Comparison of ENCODE assay signal across 8 cellular contexts in genomic region chr7:3897430-3898385, GRCh38.
A peak's percentile ranks its signal among the peaks of the same experiment; 100 is the strongest.
DNase-seq lines count a peak whose midpoint lies in the region; ATAC-seq, FAIRE-seq and TF ChIP-seq lines count a peak whose summit lies in the region.

No MANE protein-coding gene starts in this region.

- H3K4me3 Mint-ChIP-seq in activated CD4-positive, alpha-beta T cell treated with anti-CD3 and anti-CD28 coated beads, Interleukin-2, amount 10 ng/mL, durations not matched to agents 7 days and 5 days, result no peak overlapping the region

- no peak overlapping the region for H3K27ac Mint-ChIP-seq in activated CD4-positive, alpha-beta T cell treated with anti-CD3 and anti-CD28 coated beads, Interleukin-2, amount 10 ng/mL, durations not matched to agents 7 days and 5 days

- H3K4me1 Mint-ChIP-seq in activated CD4-positive, alpha-beta T cell treated with anti-CD3 and anti-CD28 coated beads, Interleukin-2, amount 10 ng/mL, durations not matched to agents 7 days and 5 days, result no peaks in the 10 kb centered on the region

- TF ChIP-seq POLR2A in uterus (IDR thresholded peaks at IDR 0.05), result no peak

- H3K27me3 Mint-ChIP-seq in activated CD4-positive, alpha-beta T cell treated with anti-CD3 and anti-CD28 coated beads, Interleukin-2, amount 10 ng/mL, durations not matched to agents 7 days and 5 days, result peaks cover 7% of the 10 kb centered on the region

- TF ChIP-seq CTCF in GM10266 (IDR thresholded peaks at IDR 0.05; ENCODE audit: control insufficient read depth, insufficient read depth, low read depth, missing control alignments), result peak; percentile 65
- TF ChIP-seq CTCF in omental fat pad (IDR thresholded peaks at IDR 0.05), result peak in 2 of 3 donors; percentile 3 to 59
- peak; percentile 48 to 62 (median 54) for TF ChIP-seq CTCF in uterus (IDR thresholded peaks at IDR 0.05)

- H3K4me1 ChIP-seq in uterus, result no peaks in the 10 kb centered on the region

- CTCF ChIA-PET in activated CD4-positive, alpha-beta T cell treated with anti-CD3 and anti-CD28 coated beads, Interleukin-2, amount 10 ng/mL, durations not matched to agents 7 days and 5 days (lab: Charles Lee), result no interaction called here

- H3K27me3 ChIP-seq in uterus, result no peaks in the 10 kb centered on the region

- ATAC-seq in esophagus mucosa (peak; percentile 42), omental fat pad (ENCODE audit: low FRiP score) (no peak), GM21423 (IDR thresholded peaks at IDR 0.05; ENCODE audit: unreplicated experiment) (no peak)

- H3K4me3 ChIP-seq in uterus, result no peak overlapping the region

- peak; percentile 26 for DNase-seq in GM10266 (ENCODE audit: extremely low spot score)
- DNase-seq in NCI-H1105 treated with DMSO at 0.1 percent for 48 hours (lab: John Stamatoyannopoulos, UW), result peak; percentile 24
- DNase-seq in activated CD4-positive, alpha-beta T cell treated with anti-CD3 and anti-CD28 coated beads, Interleukin-2, amount 10 ng/mL, durations not matched to agents 7 days and 5 days, result peak; percentile 54
- DNase-seq in omental fat pad (ENCODE audit: low spot score), result no peak
- DNase-seq in uterus, result peak in 1 of 2 donors; percentile 29

- no peaks in the 10 kb centered on the region for H3K36me3 Mint-ChIP-seq in activated CD4-positive, alpha-beta T cell treated with anti-CD3 and anti-CD28 coated beads, Interleukin-2, amount 10 ng/mL, durations not matched to agents 7 days and 5 days (ENCODE audit: low read depth)

- H3K9me3 ChIP-seq in uterus, result no peaks in the 10 kb centered on the region

- no peaks in the 10 kb centered on the region for H3K9me3 Mint-ChIP-seq in activated CD4-positive, alpha-beta T cell treated with anti-CD3 and anti-CD28 coated beads, Interleukin-2, amount 10 ng/mL, durations not matched to agents 7 days and 5 days

- peak; percentile 89 for FAIRE-seq in A204.1 (lab: Jason Lieb, UNC)

- H3K27ac ChIP-seq in uterus, result no peak overlapping the region

- POLR2A ChIA-PET in activated CD4-positive, alpha-beta T cell treated with anti-CD3 and anti-CD28 coated beads, Interleukin-2, amount 10 ng/mL, durations not matched to agents 7 days and 5 days (lab: Charles Lee), result no interaction called here

- H3K36me3 ChIP-seq in uterus, result no peaks in the 10 kb centered on the region

- intact Hi-C loops in uterus (cut with DNase I; ENCODE audit: low total_unique reads), result no loop called here
